Comparison of ENCODE assay signal across 33 cellular contexts in genomic region chr11:133842730-133843129, GRCh38. TPM values are rescaled to one million over a fixed set of nuclear protein-coding genes. Genes with fewer than 3 reads are reported as not detected.
"Had no signal": no experiment of that assay in that cellular context is flagged by ENCODE, and none has a peak within 500 bp of the region (broad histone marks: within the 10 kb centered on the region; RNA-seq: fewer than 3 reads in every experiment).

No MANE protein-coding gene starts in this region.

- ATAC-seq: esophagus mucosa; foreskin keratinocyte; gastroesophageal sphincter; left cardiac atrium; naive thymus-derived CD8-positive, alpha-beta T cell; psoas muscle had no signal

- H3K9me3 Mint-ChIP-seq: endodermal cell had no signal

- H3K4me1 Mint-ChIP-seq: naive thymus-derived CD8-positive, alpha-beta T cell; nephron progenitor cell had no signal

- H3K4me1 ChIP-seq: foreskin keratinocyte, gastroesophageal sphincter, left lung, psoas muscle, spleen, stomach, testis, tibial artery, upper lobe of left lung had no signal

- H3K27ac Mint-ChIP-seq: endodermal cell; naive thymus-derived CD8-positive, alpha-beta T cell; nephron progenitor cell had no signal

- H3K36me3 Mint-ChIP-seq: naive thymus-derived CD8-positive, alpha-beta T cell had no signal

- H3K4me3 Mint-ChIP-seq: endodermal cell; naive thymus-derived CD8-positive, alpha-beta T cell; nephron progenitor cell had no signal

- H3K9me3 ChIP-seq: ovary, testis, tibial artery, upper lobe of left lung had no signal

- H3K27me3 ChIP-seq: foreskin keratinocyte, heart left ventricle, hepatocyte, ovary, testis, upper lobe of left lung had no signal

- H3K4me3 ChIP-seq: dorsolateral prefrontal cortex, gastroesophageal sphincter, heart left ventricle, hepatocyte, left lung, ovary, psoas muscle, skin epidermis, spleen, stomach, testis, tibial artery, upper lobe of left lung had no signal

- DNase-seq: cerebellar nuclear complex; dorsolateral prefrontal cortex; effector CD8-positive, alpha-beta T cell; foreskin keratinocyte; left cardiac atrium; left lung; mammary epithelial cell; naive thymus-derived CD8-positive, alpha-beta T cell; nephron progenitor cell; ovary; psoas muscle; right cardiac atrium; spleen; stimulated activated CD4-positive, alpha-beta T cell treated with anti-CD3 and anti-CD28 coated beads, Interleukin-15, amount 100 ng/mL, for 24 hours; stimulated activated CD4-positive, alpha-beta T cell treated with anti-CD3 and anti-CD28 coated beads, Interleukin-2, amount 100 ng/mL, for 48 hours; stimulated activated naive CD4-positive, alpha-beta T cell treated with Interleukin-2 at 50 U/mL for 16 hours; stomach; testis; tibial artery; upper lobe of left lung had no signal

- H3K36me3 ChIP-seq: gastroesophageal sphincter, heart left ventricle, left lung, ovary, spleen, stomach, tibial artery, upper lobe of left lung had no signal

- H3K27ac ChIP-seq: dorsolateral prefrontal cortex, epithelial cell of prostate, foreskin keratinocyte, gastroesophageal sphincter, heart left ventricle, hepatocyte, left lung, ovary, psoas muscle, skin epidermis, spleen, stomach, testis, tibial artery, upper lobe of left lung had no signal

- H3K4me2 ChIP-seq: hepatocyte had no signal

RNA-seq across cellular contexts. Expression of gene SPATA19, which starts 2.6 kb away (rescaled TPM):
- total RNA-seq: endodermal cell; esophagus mucosa; fibroblast of lung; foreskin keratinocyte; gastroesophageal sphincter; heart left ventricle; hepatocyte; kidney epithelial cell; left cardiac atrium; left lung; lower leg skin; mammary epithelial cell; myocyte; naive thymus-derived CD8-positive, alpha-beta T cell; ovary; psoas muscle; renal cortical epithelial cell; right cardiac atrium; spleen; stomach; subcutaneous adipose tissue; upper lobe of left lung had no signal
